ENCODE assay signal across 18 cellular contexts in the genomic region with DNA sequence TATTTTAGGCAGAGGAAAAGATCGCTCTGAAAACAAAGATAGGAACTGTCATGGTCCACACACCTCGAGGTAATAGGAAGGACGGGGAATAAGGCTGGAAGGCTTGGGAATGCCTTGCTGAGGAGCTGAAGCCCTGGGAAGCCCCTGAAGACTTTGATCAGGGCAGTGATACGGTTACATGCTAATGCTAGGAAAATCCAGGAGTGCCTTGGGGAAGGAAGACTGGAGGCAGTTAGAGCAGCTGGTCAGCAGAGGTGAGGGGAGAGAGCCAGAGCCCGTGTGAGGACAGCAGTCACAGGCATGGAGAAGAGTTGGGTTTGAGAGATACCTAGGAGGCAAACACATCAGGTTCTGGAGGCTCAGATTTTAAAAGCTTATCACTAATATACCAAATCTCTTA.
"Had no signal": no experiment of that assay in that cellular context is flagged by ENCODE, and none has a peak within 500 bp of the region (broad histone marks: within the 10 kb centered on the region; RNA-seq: fewer than 3 reads in every experiment).

No MANE protein-coding gene starts in this region.

- H3K4me1 ChIP-seq: adrenal gland, uterus had no signal

- H3K27me3 ChIP-seq: adrenal gland, cardiac muscle cell, tibial nerve, uterus had no signal

- H3K27ac ChIP-seq: adrenal gland, cardiac muscle cell, SK-N-MC, tibial nerve, uterus had no signal

- FAIRE-seq: colon, endometrium had no signal

- H3K9me3 Mint-ChIP-seq: activated CD8-positive, alpha-beta T cell treated with anti-CD3 and anti-CD28 coated beads for 36 hours; activated T-cell treated with anti-CD3 and anti-CD28 coated beads, Interleukin-2, amount 50 U/mL, for 72 hours had no signal

- H3K36me3 ChIP-seq: adrenal gland, cardiac muscle cell, tibial nerve, uterus had no signal

- H3K9me3 ChIP-seq: adrenal gland, tibial nerve, uterus had no signal

- H3K4me3 ChIP-seq: adrenal gland, cardiac muscle cell, SK-N-MC, tibial nerve, uterus had no signal

- H3K4me3 Mint-ChIP-seq: activated CD8-positive, alpha-beta T cell treated with anti-CD3 and anti-CD28 coated beads for 36 hours; activated T-cell treated with anti-CD3 and anti-CD28 coated beads, Interleukin-2, amount 50 U/mL, for 72 hours had no signal

- DNase-seq: activated CD4-positive, alpha-beta T cell treated with anti-CD3 and anti-CD28 coated beads for 48 hours; activated CD8-positive, alpha-beta T cell treated with anti-CD3 and anti-CD28 coated beads for 36 hours; activated gamma-delta T cell treated with Interleukin-2 at 50 U/mL for 16 hours; activated T-cell treated with anti-CD3 and anti-CD28 coated beads, Interleukin-2, amount 50 U/mL, for 72 hours; adrenal gland; hypothalamus; kidney glomerular epithelial cell; mesenchymal stem cell; stimulated activated naive CD4-positive, alpha-beta T cell treated with Interleukin-2 at 50 U/mL for 16 hours; substantia nigra; T-helper 1 cell; uterus had no signal

- H3K27ac Mint-ChIP-seq: activated CD8-positive, alpha-beta T cell treated with anti-CD3 and anti-CD28 coated beads for 36 hours; activated T-cell treated with anti-CD3 and anti-CD28 coated beads, Interleukin-2, amount 50 U/mL, for 72 hours had no signal

- ATAC-seq: activated CD8-positive, alpha-beta T cell treated with anti-CD3 and anti-CD28 coated beads for 36 hours; activated T-cell treated with anti-CD3 and anti-CD28 coated beads, Interleukin-2, amount 50 U/mL, for 72 hours; esophagus mucosa had no signal

- H3K27me3 Mint-ChIP-seq: activated CD8-positive, alpha-beta T cell treated with anti-CD3 and anti-CD28 coated beads for 36 hours had no signal
